ENCODE assay signal across 5 cellular contexts in genomic region chr1:55839626-55840025, GRCh38.
"Had no signal": no experiment of that assay in that cellular context is flagged by ENCODE, and none has a peak within 500 bp of the region (broad histone marks: within the 10 kb centered on the region; RNA-seq: fewer than 3 reads in every experiment).

No MANE protein-coding gene starts in this region.

- H3K9ac ChIP-seq: GM23248 had no signal

- DNase-seq: GM23248, GOT3, H7 had no signal

- H3K4me3 ChIP-seq: GM23248, K562 had no signal

- FAIRE-seq: HTR-8/SVneo, K562 had no signal

- H3K27ac ChIP-seq: GM23248 had no signal

- H2AFZ ChIP-seq: GM23248 had no signal

- ATAC-seq: K562 had no signal
